Comparison of ENCODE assay signal across 17 cellular contexts in the genomic region with DNA sequence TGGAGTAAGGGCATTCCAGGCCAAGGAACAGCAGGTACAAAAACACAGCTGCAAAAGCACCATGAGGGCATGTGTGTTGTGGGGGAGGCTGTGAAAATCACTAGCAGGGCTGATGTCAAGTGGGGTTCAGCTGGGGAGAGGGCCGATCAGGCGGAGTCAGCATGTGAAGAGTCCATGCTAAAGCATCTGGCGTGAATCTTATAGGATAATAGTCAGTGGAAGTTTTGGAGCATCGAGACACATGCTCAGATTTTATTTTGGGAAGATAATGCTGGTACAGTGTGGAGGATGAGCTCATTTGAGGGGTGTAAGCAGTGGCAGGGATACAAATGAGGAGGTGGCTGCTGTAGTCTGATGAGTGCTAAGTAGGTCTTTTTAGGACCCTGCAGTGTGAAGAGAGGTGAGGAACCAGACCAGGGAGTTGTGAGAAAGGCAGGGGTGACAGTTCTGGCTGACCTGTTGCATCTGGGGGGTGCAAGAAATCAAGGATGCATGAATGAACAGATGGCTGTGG. TPM values are rescaled to one million over a fixed set of nuclear protein-coding genes. Genes with fewer than 3 reads are reported as not detected.
A peak's percentile ranks its signal among the peaks of the same experiment; 100 is the strongest.
DNase-seq lines count a peak whose midpoint lies in the region; ATAC-seq and TF ChIP-seq lines count a peak whose summit lies in the region.
"Had no signal": no experiment of that assay in that cellular context is flagged by ENCODE, and none has a peak within 500 bp of the region (broad histone marks: within the 10 kb centered on the region; RNA-seq: fewer than 3 reads in every experiment).

No MANE protein-coding gene starts in this region.

- no CpG with 5 or more reads among the region's 4 CpGs for WGBS in H9 (ENCODE audit: extremely low coverage, insufficient read length, low lambda C conversion rate)

- no peaks in the 10 kb centered on the region for H3K23me2 ChIP-seq in H9 (ENCODE audit: insufficient read length, low read depth, low read length, poor library complexity, severe bottlenecking)

- no peak overlapping the region for H3K4me3 Mint-ChIP-seq in H9

- H3K4me1 Mint-ChIP-seq in H9, result no peaks in the 10 kb centered on the region

- peak overlapping the region in 2 of 3 experiments; percentile 2 to 10; a peak in 2 of 7 replicates for H3K27ac Mint-ChIP-seq in H9

- intact Hi-C loops in Right ventricle myocardium inferior (cut with DNase I), result no loop called here
- intact Hi-C loops in tibial artery (cut with DNase I; ENCODE audit: low total_unique reads), result no loop called here

- peak overlapping the region; percentile 36 for H3K27ac ChIP-seq in cardiac muscle cell
- H3K27ac ChIP-seq in H9 (ENCODE audit: insufficient read length, low read depth, low read length), result no peak overlapping the region
- peak overlapping the region; percentile 5 to 53 for H3K27ac ChIP-seq in tibial artery
- H3K27ac ChIP-seq: A549, C4-2B, KMS-11 had no signal

- peaks cover 18% of the 10 kb centered on the region for H3K36me3 ChIP-seq in cardiac muscle cell
- peaks cover 0 to 6% (median 0%) of the 10 kb centered on the region in 3 donors for H3K36me3 ChIP-seq in tibial artery

- no peak overlapping the region for H3K14ac ChIP-seq in H9 (ENCODE audit: insufficient read depth, low read length)

- no peak overlapping the region for H2AK5ac ChIP-seq in H9 (ENCODE audit: insufficient read length, low read length)

- H3K79me2 ChIP-seq in H9 (ENCODE audit: insufficient read depth, low read length), result no peaks in the 10 kb centered on the region

- H3K4me3 ChIP-seq in cardiac muscle cell (no peak overlapping the region), tibial artery (no peak overlapping the region)
- H3K4me3 ChIP-seq: A549 had no signal

- H2BK5ac ChIP-seq in H9 (ENCODE audit: insufficient read length, low read length), result no peak overlapping the region

- H3K4me2 ChIP-seq in H9 (ENCODE audit: insufficient read depth, insufficient read length, low read length), result no peak overlapping the region
- H3K4me2 ChIP-seq: A549, KMS-11 had no signal

- no peak overlapping the region for H2BK15ac ChIP-seq in H9 (ENCODE audit: low read depth, low read length)

- H3K9me3 Mint-ChIP-seq in H9, result no peaks in the 10 kb centered on the region

- no peak overlapping the region for H2BK20ac ChIP-seq in H9 (ENCODE audit: low read depth, low read length, poor library complexity, severe bottlenecking)

- H3K4me1 ChIP-seq in cardiac muscle cell (ENCODE audit: low read depth) (peaks cover 31% of the 10 kb centered on the region), H9 (ENCODE audit: insufficient read depth, low read length) (no peaks in the 10 kb centered on the region), tibial artery (peaks cover 0 to 38% (median 17%) of the 10 kb centered on the region in 4 donors)

- no peak overlapping the region for H2BK120ac ChIP-seq in H9 (ENCODE audit: low read depth, low read length, poor library complexity, severe bottlenecking)

- no peak for DNase-seq in cardiac muscle cell (ENCODE audit: low read depth in 1 of 2, low spot score in 1 of 2)
- DNase-seq in Right ventricle myocardium inferior (ENCODE audit: missing footprints), result no peak
- DNase-seq in H9, result no peak
- DNase-seq in middle frontal gyrus (ENCODE audit: extremely low spot score, low spot score), result peak; percentile 48
- no peak for DNase-seq in tibial artery
- DNase-seq in HPDE6-E6E7 (ENCODE audit: extremely low spot score), result no peak
- no peak for DNase-seq in NOMO-1 treated with DMSO at 0.1 percent for 48 hours (lab: John Stamatoyannopoulos, UW; ENCODE audit: unreplicated experiment)
- DNase-seq: EL, NCI-H1436, NCI-H2029, NCI-H2171, NCI-H446 treated with DMSO at 0.1 percent for 48 hours had no signal

- no peak overlapping the region for H3K18ac ChIP-seq in H9 (ENCODE audit: insufficient read length, low read depth, low read length)

- no peak overlapping the region for H3K23ac ChIP-seq in H9 (ENCODE audit: insufficient read length, low read depth, low read length)

- ATAC-seq in Right ventricle myocardium inferior (no peak), HG03175 (IDR thresholded peaks at IDR 0.05; ENCODE audit: unreplicated experiment) (no peak)
- ATAC-seq: A549, HCT116 had no signal

- H3K36me3 Mint-ChIP-seq in H9 (ENCODE audit: insufficient read depth in 1 of 3, low read depth in 3 of 3), result peaks cover 6 to 17% (median 15%) of the 10 kb centered on the region in 3 experiments

- no peaks in the 10 kb centered on the region for H3K79me1 ChIP-seq in H9 (ENCODE audit: insufficient read depth, low read depth, low read length, poor library complexity, severe bottlenecking)

- no peak overlapping the region for H3K9ac ChIP-seq in H9 (ENCODE audit: extremely low read depth, insufficient read length, low read length)
- H3K9ac ChIP-seq: KMS-11 had no signal

- no peak overlapping the region for H4K91ac ChIP-seq in H9 (ENCODE audit: insufficient read length, low read depth, low read length)

- H3K27me3 ChIP-seq in cardiac muscle cell (no peaks in the 10 kb centered on the region), H9 (ENCODE audit: insufficient read depth, low read length) (no peaks in the 10 kb centered on the region), tibial artery (no peaks in the 10 kb centered on the region)

- no peak overlapping the region for H4K5ac ChIP-seq in H9 (ENCODE audit: insufficient read length, low read depth, low read length)

- no peaks in the 10 kb centered on the region for H3K27me3 Mint-ChIP-seq in H9 (ENCODE audit: low read depth)

- no peak overlapping the region for H2BK12ac ChIP-seq in H9 (ENCODE audit: insufficient read length, low read depth, low read length)

- H3K4ac ChIP-seq in H9 (ENCODE audit: low read depth, low read length), result no peak overlapping the region

- H3K9me3 ChIP-seq in cardiac muscle cell (ENCODE audit: low read depth), result no peaks in the 10 kb centered on the region
- no peaks in the 10 kb centered on the region for H3K9me3 ChIP-seq in H9 (ENCODE audit: control insufficient read depth, low read depth, low read length)
- no peaks in the 10 kb centered on the region for H3K9me3 ChIP-seq in tibial artery
- H3K9me3 ChIP-seq: A549 had no signal

- TF ChIP-seq CTCF in cardiac muscle cell (IDR thresholded peaks at IDR 0.05; ENCODE audit: low read depth, low read length) (no peak), H9 (conservative IDR thresholded peaks at IDR 0.05) (no peak), tibial artery (IDR thresholded peaks at IDR 0.05) (no peak)

- H4K8ac ChIP-seq in H9 (replicated peaks; ENCODE audit: insufficient read length, low read depth, low read length), result no peak overlapping the region

- no peaks in the 10 kb centered on the region for H4K20me1 ChIP-seq in H9 (ENCODE audit: control insufficient read depth, insufficient read depth, insufficient read length)

- H3K56ac ChIP-seq in H9 (ENCODE audit: insufficient read length, low read depth, low read length), result no peak overlapping the region

- no peak overlapping the region for H2AFZ ChIP-seq in H9 (ENCODE audit: low read length)

- no peak overlapping the region for H3T11ph ChIP-seq in H9 (ENCODE audit: low read length)

RNA-seq across cellular contexts. Expression of gene MMD, which starts 30.3 kb away (rescaled TPM):
- total RNA-seq in cardiac muscle cell, result 65.3 and 112 TPM in 2 replicates
- polyA plus RNA-seq in cardiac muscle cell, result 85.0 and 112 TPM in 2 replicates
- 15.1 TPM for total RNA-seq in Right ventricle myocardium inferior
- total RNA-seq in H9 (2021), result 24.0 and 24.2 TPM in 2 replicates
